ENCODE assay signal across 8 cellular contexts in genomic region chr13:107866666-107867623, GRCh38.
A peak's percentile ranks its signal among the peaks of the same experiment; 100 is the strongest.
DNase-seq lines count a peak whose midpoint lies in the region; ATAC-seq and TF ChIP-seq lines count a peak whose summit lies in the region.

No MANE protein-coding gene starts in this region.

- DNase-seq in DMS79 (lab: John Stamatoyannopoulos, UW) (peak; percentile 38), NCI-H1930 (lab: John Stamatoyannopoulos, UW) (peak; percentile 32 to 61), MCF 10A (ENCODE audit: unreplicated experiment) (no peak), left lung (peak in 1 of 2 donors; percentile 56), tibial artery (no peak), NCI-H1048 (lab: John Stamatoyannopoulos, UW) (no peak), Caco-2 (no peak)
- no peak for DNase-seq in activated CD4-positive, alpha-beta memory T cell treated with anti-CD3 and anti-CD28 coated beads for 36 hours

- H3K36me3 Mint-ChIP-seq in MCF 10A (ENCODE audit: insufficient read depth, unreplicated experiment) (peaks cover 6% of the 10 kb centered on the region), Caco-2 (ENCODE audit: insufficient read depth, unreplicated experiment) (no peaks in the 10 kb centered on the region)
- no peaks in the 10 kb centered on the region for H3K36me3 Mint-ChIP-seq in activated CD4-positive, alpha-beta memory T cell treated with anti-CD3 and anti-CD28 coated beads for 36 hours

- ATAC-seq in left lung: peak; percentile 28

- H3K9me3 ChIP-seq in left lung: no peaks in the 10 kb centered on the region
- no peaks in the 10 kb centered on the region for H3K9me3 ChIP-seq in tibial artery
- no peaks in the 10 kb centered on the region for H3K9me3 ChIP-seq in Caco-2

- CTCF ChIA-PET in MCF 10A (lab: Yijun Ruan, JAX) (no interaction called here), Caco-2 (lab: Charles Lee) (no interaction called here)
- CTCF ChIA-PET in activated CD4-positive, alpha-beta memory T cell treated with anti-CD3 and anti-CD28 coated beads for 36 hours (lab: Charles Lee): no interaction called here

- H3K27ac Mint-ChIP-seq in MCF 10A (ENCODE audit: low read depth, unreplicated experiment) (no peak overlapping the region), Caco-2 (ENCODE audit: unreplicated experiment) (no peak overlapping the region)
- no peak overlapping the region for H3K27ac Mint-ChIP-seq in activated CD4-positive, alpha-beta memory T cell treated with anti-CD3 and anti-CD28 coated beads for 36 hours

- peaks cover 5 to 20% of the 10 kb centered on the region in 2 donors for H3K4me1 ChIP-seq in left lung
- peaks cover 0 to 31% (median 22%) of the 10 kb centered on the region in 4 donors for H3K4me1 ChIP-seq in tibial artery
- H3K4me1 ChIP-seq in Caco-2: no peaks in the 10 kb centered on the region

- peak overlapping the region; percentile 28 to 31 for H3K4me3 ChIP-seq in left lung
- peak overlapping the region; percentile 44 to 56 for H3K4me3 ChIP-seq in tibial artery
- no peak overlapping the region for H3K4me3 ChIP-seq in Caco-2 (ENCODE audit: low read depth, low read length)

- H3K36me3 ChIP-seq in left lung (no peaks in the 10 kb centered on the region), tibial artery (no peaks in the 10 kb centered on the region), Caco-2 (ENCODE audit: control insufficient read depth, insufficient read depth, low read length) (no peaks in the 10 kb centered on the region)

- POLR2A ChIA-PET in MCF 10A (lab: Yijun Ruan, JAX) (no interaction called here), Caco-2 (lab: Charles Lee) (no interaction called here)
- POLR2A ChIA-PET in activated CD4-positive, alpha-beta memory T cell treated with anti-CD3 and anti-CD28 coated beads for 36 hours (lab: Charles Lee): no interaction called here

- H3K27ac ChIP-seq in left lung (no peak overlapping the region), tibial artery (no peak overlapping the region)

- H3K4me1 Mint-ChIP-seq in MCF 10A (ENCODE audit: insufficient read depth, unreplicated experiment) (peaks cover 5% of the 10 kb centered on the region), Caco-2 (ENCODE audit: low read depth, unreplicated experiment) (no peaks in the 10 kb centered on the region)
- H3K4me1 Mint-ChIP-seq in activated CD4-positive, alpha-beta memory T cell treated with anti-CD3 and anti-CD28 coated beads for 36 hours (ENCODE audit: low read depth): peaks cover 9% of the 10 kb centered on the region

- H3K27me3 ChIP-seq in left lung (peaks cover 34 to 67% of the 10 kb centered on the region in 2 donors), tibial artery (peaks cover 0 to 50% of the 10 kb centered on the region in 2 donors), Caco-2 (replicated peaks; ENCODE audit: control insufficient read depth, insufficient read depth, low read length) (no peaks in the 10 kb centered on the region)

- H3K9me3 Mint-ChIP-seq in MCF 10A (ENCODE audit: unreplicated experiment): peaks cover 14% of the 10 kb centered on the region
- H3K9me3 Mint-ChIP-seq in Caco-2 (ENCODE audit: unreplicated experiment): no peaks in the 10 kb centered on the region
- H3K9me3 Mint-ChIP-seq in activated CD4-positive, alpha-beta memory T cell treated with anti-CD3 and anti-CD28 coated beads for 36 hours: no peaks in the 10 kb centered on the region

- intact Hi-C loops in MCF 10A (cut with micrococcal nuclease): no loop called here
- intact Hi-C loops in left lung (cut with DNase I): no loop called here
- intact Hi-C loops in tibial artery (cut with DNase I; ENCODE audit: low total_unique reads): no loop called here
- intact Hi-C loops in Caco-2 (cut with micrococcal nuclease; ENCODE audit: unreplicated experiment): no loop called here
- intact Hi-C loops in activated CD4-positive, alpha-beta memory T cell treated with anti-CD3 and anti-CD28 coated beads for 36 hours (cut with micrococcal nuclease): loop anchor here (5.0 kb wide), 1 partner anchor 655 kb away; no protein-coding TSS in a partner anchor

- H3K4me3 Mint-ChIP-seq in MCF 10A (ENCODE audit: unreplicated experiment): peak overlapping the region; percentile 9
- H3K4me3 Mint-ChIP-seq in Caco-2 (ENCODE audit: unreplicated experiment): no peak overlapping the region
- no peak overlapping the region for H3K4me3 Mint-ChIP-seq in activated CD4-positive, alpha-beta memory T cell treated with anti-CD3 and anti-CD28 coated beads for 36 hours

- no peak for TF ChIP-seq CTCF in MCF 10A (IDR thresholded peaks at IDR 0.05; ENCODE audit: unreplicated experiment)
- no peak for TF ChIP-seq CTCF in left lung (IDR thresholded peaks at IDR 0.05)
- no peak for TF ChIP-seq CTCF in tibial artery (IDR thresholded peaks at IDR 0.05)
- TF ChIP-seq CTCF in Caco-2 (IDR thresholded peaks at IDR 0.05; ENCODE audit: insufficient read depth in 1 of 2, low read depth in 1 of 2, low read length in 1 of 2, severe bottlenecking in 1 of 2, unreplicated experiment in 1 of 2): no peak

- BruUV-seq in MCF 10A (replicated peaks; lab: Mats Ljungman, UMichigan) (no TSS peak), Caco-2 (replicated peaks; lab: Mats Ljungman, UMichigan) (no TSS peak)

- H3K27me3 Mint-ChIP-seq in MCF 10A (ENCODE audit: insufficient read depth, unreplicated experiment): peaks cover 12% of the 10 kb centered on the region
- H3K27me3 Mint-ChIP-seq in Caco-2 (ENCODE audit: insufficient read depth, unreplicated experiment): no peaks in the 10 kb centered on the region
- H3K27me3 Mint-ChIP-seq in activated CD4-positive, alpha-beta memory T cell treated with anti-CD3 and anti-CD28 coated beads for 36 hours: peaks cover 32% of the 10 kb centered on the region

Comparison
In these comparisons a context has a peak if more than half of its experiments do, and no peak if none do; other contexts are left out.
1. DNase-seq: peak in DMS79 (single experiment) and NCI-H1930 (2 of 2); none in MCF 10A (single experiment), tibial artery (0 of 2), NCI-H1048 (single experiment), Caco-2 (0 of 2) and activated CD4-positive, alpha-beta memory T cell treated with anti-CD3 and anti-CD28 coated beads for 36 hours (single experiment).